ENCODE assay signal across 8 cellular contexts in the genomic region with DNA sequence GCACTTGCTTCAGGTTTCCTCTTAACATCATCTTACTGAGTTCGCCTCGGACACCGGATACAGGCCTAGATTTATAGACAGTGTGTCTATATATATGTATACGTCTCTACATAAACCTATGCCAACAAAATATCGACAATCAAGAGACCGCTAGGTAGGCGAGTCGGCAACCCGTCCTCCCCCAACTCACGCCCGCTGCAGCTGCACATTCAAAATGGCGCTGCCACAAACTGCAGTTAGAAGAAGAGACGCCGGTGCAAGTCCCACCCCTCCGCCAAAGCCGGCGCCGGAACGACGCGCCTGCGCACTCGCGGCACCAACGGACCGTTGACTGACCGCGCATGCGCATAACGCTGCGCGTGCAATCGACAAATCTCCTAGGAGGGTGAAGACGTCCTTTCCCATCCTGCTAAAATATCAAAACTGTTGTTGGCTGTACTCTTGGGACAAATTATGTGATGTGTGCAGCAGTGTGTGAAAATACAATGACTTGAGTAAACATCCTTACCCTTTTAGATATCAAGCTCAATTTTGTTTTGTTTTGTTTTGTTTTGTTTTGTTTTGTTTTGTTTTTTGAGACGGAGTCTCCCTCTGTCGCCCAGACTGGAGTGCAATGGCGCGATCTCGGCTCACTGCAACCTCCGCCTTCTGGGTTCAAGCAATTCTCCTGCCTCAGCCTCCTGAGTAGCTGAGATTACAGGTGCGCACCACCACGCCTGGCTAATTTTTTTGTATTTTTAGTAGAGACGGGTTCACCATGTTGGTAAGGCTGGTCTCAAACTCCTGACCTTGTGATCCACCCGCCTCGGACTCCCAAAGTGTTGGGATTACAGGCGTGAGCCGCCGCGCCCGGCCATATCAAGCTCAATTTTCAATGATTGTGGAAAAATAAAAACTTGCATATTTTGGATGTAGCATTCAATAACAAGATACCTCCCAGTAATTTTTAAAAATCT.
A peak's percentile ranks its signal among the peaks of the same experiment; 100 is the strongest.
DNase-seq lines count a peak whose midpoint lies in the region; ATAC-seq and FAIRE-seq lines count a peak whose summit lies in the region.
"Not testable (repeated sequence)": the region's sequence is repeated elsewhere in the genome, so short reads cannot be mapped to it uniquely, and the experiment has no call there.

Gene PSPC1 (minus strand): TSS at position 219 of the 956 bp plus-strand sequence. CDS start 188 bp downstream, at position 31.

- peak within 1 kb of the TSS; percentile 98 to 99 for H3K27ac Mint-ChIP-seq in effector memory CD8-positive, alpha-beta T cell

- DNase-seq in CMK (ENCODE audit: low read depth) (peak; percentile 56), HTR-8/SVneo (ENCODE audit: insufficient read length, low spot score) (peak; percentile 92), NOMO-1 treated with dmso at 0.1 percent for 144 hours (lab: John Stamatoyannopoulos, UW; ENCODE audit: unreplicated experiment) (peak; percentile 98), medulla oblongata (ENCODE audit: extremely low spot score) (peak; percentile 97)
- DNase-seq in activated CD8-positive, alpha-beta memory T cell treated with anti-CD3 and anti-CD28 coated beads for 48 hours (ENCODE audit: low read depth in 2 of 3, low spot score in 2 of 3), result peak; percentile 79 to 92 (median 91)
- DNase-seq in effector memory CD8-positive, alpha-beta T cell, result peak; percentile 92 to 95 (median 92)
- DNase-seq in stimulated activated CD8-positive, alpha-beta memory T cell treated with anti-CD3 and anti-CD28 coated beads, Interleukin-12 subunit alpha, Interleukin-12 subunit beta, amount 100 ng/mL, for 1 hour (ENCODE audit: low read depth), result peak; percentile 93

- peak within 1 kb of the TSS; percentile 92 to 94 for H3K4me3 Mint-ChIP-seq in effector memory CD8-positive, alpha-beta T cell

- H3K4me1 Mint-ChIP-seq in effector memory CD8-positive, alpha-beta T cell (ENCODE audit: low read depth in 2 of 2), result peaks cover 7 to 11% of the 10 kb centered on the region in 2 donors

- not testable (repeated sequence) for H3K9me3 Mint-ChIP-seq in effector memory CD8-positive, alpha-beta T cell

- not testable (repeated sequence) for H3K27me3 Mint-ChIP-seq in effector memory CD8-positive, alpha-beta T cell

- peak; percentile 95 for FAIRE-seq in HTR-8/SVneo (lab: Jason Lieb, UNC)

- peaks cover 28% of the 10 kb centered on the region for H3K36me3 Mint-ChIP-seq in effector memory CD8-positive, alpha-beta T cell (ENCODE audit: insufficient read depth)

- peak; percentile 86 for ATAC-seq in GM21360 (IDR thresholded peaks at IDR 0.05; ENCODE audit: unreplicated experiment)
- ATAC-seq in effector memory CD8-positive, alpha-beta T cell (replicated peaks), result peak; percentile 88

Comparison
In these comparisons a context has a peak if more than half of its experiments do, and no peak if none do; other contexts are left out.
1. Peak in every context shown above with its lines: DNase-seq and ATAC-seq.